In the genomic region with DNA sequence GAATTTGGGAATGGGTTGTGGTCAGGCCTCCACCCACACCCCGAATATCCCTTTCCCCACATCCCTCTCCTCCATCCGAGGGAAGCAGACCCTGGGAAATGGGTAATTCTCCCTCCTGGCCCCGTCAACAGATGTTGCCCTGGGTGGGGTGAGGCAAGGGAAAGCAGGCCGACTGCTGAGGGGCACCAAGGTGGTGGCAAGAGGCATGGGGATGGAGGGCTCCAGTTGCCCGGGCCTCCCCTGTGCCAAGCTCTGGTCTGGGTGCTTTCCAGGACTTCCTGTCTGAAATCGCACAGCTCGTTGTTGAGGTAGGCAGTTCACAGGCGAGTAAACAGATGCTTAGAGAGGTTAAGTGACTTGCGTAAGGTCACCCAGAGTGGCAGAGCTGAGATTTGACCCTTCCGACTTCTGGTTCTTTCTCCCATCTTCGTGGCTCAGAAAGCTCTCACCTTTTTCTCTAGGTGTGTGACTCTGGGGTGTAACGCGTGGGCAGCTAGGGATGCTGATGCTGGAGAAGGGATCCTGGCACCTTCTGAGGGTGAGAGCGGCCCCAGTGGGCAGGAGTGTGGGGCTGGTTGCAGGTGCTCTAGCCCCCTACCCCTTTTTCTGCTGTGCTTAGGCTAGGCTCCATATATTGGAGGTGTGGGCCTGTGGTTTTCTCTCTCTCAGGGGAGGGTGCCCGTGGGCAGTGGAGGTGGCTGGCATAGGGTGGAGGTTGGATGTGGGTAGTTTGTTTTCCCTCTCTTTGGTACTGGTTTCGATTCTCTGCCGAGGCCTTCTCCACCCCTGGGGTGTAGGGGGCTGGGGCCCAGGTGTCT, we compare ENCODE assay signal across 8 cellular contexts. TPM values are rescaled to one million over a fixed set of nuclear protein-coding genes. Genes with fewer than 3 reads are reported as not detected.
DNase-seq lines count a peak whose midpoint lies in the region; ATAC-seq, FAIRE-seq and TF ChIP-seq lines count a peak whose summit lies in the region.

No MANE protein-coding gene starts in this region.

- in situ Hi-C loops in ACHN (cut with HindIII; ENCODE audit: low pct_ligation_motif_present, low pct_unique_long_range_greater_than_20kb, low sequenced_read_pairs): no loop called here

- peak overlapping the region in 3 of 4 donors; percentile 18 to 54 (median 35) for H3K27ac ChIP-seq in body of pancreas
- H3K27ac ChIP-seq in neutrophil: peak overlapping the region; percentile 98

- no peaks in the 10 kb centered on the region for H3K9me3 ChIP-seq in body of pancreas
- no peaks in the 10 kb centered on the region for H3K9me3 ChIP-seq in neutrophil
- no peaks in the 10 kb centered on the region for H3K9me3 ChIP-seq in BE2C

- DNase-seq in GM06990 (ENCODE audit: extremely low read depth, insufficient read length) (peak; percentile 64), RCC 7860 (ENCODE audit: low spot score) (peak; percentile 28), body of pancreas (peak in 1 of 4 donors; percentile 19), BE2C (no peak), ACHN (no peak)

- H3K4me1 ChIP-seq in body of pancreas (peaks cover 86% of the 10 kb centered on the region), neutrophil (ENCODE audit: control insufficient read depth in 1 of 2, insufficient read depth in 1 of 2, low read depth in 1 of 2, low read length in 1 of 2) (peaks cover 93 to 98% of the 10 kb centered on the region in 2 experiments), BE2C (peaks cover 50% of the 10 kb centered on the region)

- intact Hi-C loops in body of pancreas (cut with DNase I): no loop called here

- WGBS in body of pancreas, 2 donors: 57 to 58% methylated on average over 16 to 17 of the region's 17 CpGs

- ATAC-seq in body of pancreas: no peak
- ATAC-seq in GM18505 (IDR thresholded peaks at IDR 0.05; ENCODE audit: unreplicated experiment): no peak
- no peak for ATAC-seq in HG02763 (IDR thresholded peaks at IDR 0.05; ENCODE audit: unreplicated experiment)

- H3K4me3 ChIP-seq in GM06990 (replicated peaks; ENCODE audit: low read depth, low read length) (peak overlapping the region; percentile 48), body of pancreas (no peak overlapping the region), neutrophil (ENCODE audit: low read depth in 1 of 2, low read length in 1 of 2) (peak overlapping the region; percentile 60 to 88), BE2C (ENCODE audit: low read depth, low read length) (no peak overlapping the region)

- H3K27me3 ChIP-seq in GM06990 (replicated peaks; ENCODE audit: control insufficient read depth, insufficient read depth, low read length) (no peaks in the 10 kb centered on the region), body of pancreas (no peaks in the 10 kb centered on the region), neutrophil (no peaks in the 10 kb centered on the region), BE2C (no peaks in the 10 kb centered on the region)

- TF ChIP-seq CTCF in GM06990 (IDR thresholded peaks at IDR 0.05; ENCODE audit: insufficient read depth, low read length, poor library complexity, severe bottlenecking) (no peak), body of pancreas (IDR thresholded peaks at IDR 0.05) (no peak), neutrophil (IDR thresholded peaks at IDR 0.05) (no peak), BE2C (IDR thresholded peaks at IDR 0.05; ENCODE audit: low read depth, low read length) (no peak)

- peaks cover 6% of the 10 kb centered on the region for H3K36me3 ChIP-seq in GM06990 (ENCODE audit: control insufficient read depth, insufficient read depth, low read length)
- H3K36me3 ChIP-seq in body of pancreas (replicated peaks in 1 of 2; ENCODE audit: insufficient read depth in 1 of 2, low read depth in 2 of 2): no peaks in the 10 kb centered on the region
- peaks cover 6% of the 10 kb centered on the region for H3K36me3 ChIP-seq in neutrophil
- peaks cover 18% of the 10 kb centered on the region for H3K36me3 ChIP-seq in BE2C

- no peak for TF ChIP-seq POLR2A in body of pancreas (IDR thresholded peaks at IDR 0.05)
- no peak for TF ChIP-seq POLR2A in GM18505 (IDR thresholded peaks at IDR 0.05; ENCODE audit: borderline replicate concordance, extremely low read depth, insufficient read depth, insufficient read length)

- no peak for FAIRE-seq in RCC 7860 (lab: Jason Lieb, UNC)

RNA-seq across cellular contexts. Expression of gene RARA, which starts 17.2 kb away (rescaled TPM):
- 10 to 100 TPM; 11.4 to 13.8 TPM for total RNA-seq in body of pancreas
- 141 TPM for polyA plus RNA-seq in BE2C (2012; ENCODE audit: insufficient read depth, insufficient read length, low read depth)

RNA-seq across cellular contexts. Expression of gene GJD3, which starts 38.3 kb away (rescaled TPM):
- 1 to 10 TPM in 1 of 2 donors, not detected in 1; 1.3 TPM for total RNA-seq in body of pancreas
- 11.3 TPM for polyA plus RNA-seq in BE2C (2012; ENCODE audit: insufficient read depth, insufficient read length, low read depth)

RNA-seq across cellular contexts. Expression of gene CDC6, which starts 38.5 kb away (rescaled TPM):
- total RNA-seq in body of pancreas: under 1 TPM; 0.66 to 0.78 TPM
- 7.1 TPM for polyA plus RNA-seq in BE2C (2012; ENCODE audit: insufficient read depth, insufficient read length, low read depth)

Comparison
In these comparisons a context has a peak if more than half of its experiments do, and no peak if none do; other contexts are left out.
1. DNase-seq: peak in GM06990 (single experiment) and RCC 7860 (single experiment); none in BE2C (single experiment) and ACHN (single experiment).
2. H3K4me3 ChIP-seq: peak in GM06990 (single experiment) and neutrophil (2 of 2); none in body of pancreas (0 of 2) and BE2C (single experiment).